1 cellular context compared by ENCODE assay signal in genomic region chr7:105520620-105521019, GRCh38.
A peak's percentile ranks its signal among the peaks of the same experiment; 100 is the strongest.
TF ChIP-seq lines count a peak whose summit lies in the region.

No MANE protein-coding gene starts in this region.

TF ChIP-seq in HepG2, 621 proteins besides CTCF, POLR2A, EP300 and RAD21:
- TF ChIP-seq ZNF770 (CRISPR knock-in tag; IDR thresholded peaks at IDR 0.05), result peak; percentile 92
- TF ChIP-seq ZNF460 (CRISPR knock-in tag; IDR thresholded peaks at IDR 0.05; ENCODE audit: borderline replicate concordance), result peak; percentile 39
- TF ChIP-seq ZMYM3 (CRISPR knock-in tag; IDR thresholded peaks at IDR 0.05), result peak; percentile 65
- peak; percentile 26; the same call in 1 of the 2 replicates for TF ChIP-seq POGZ (CRISPR knock-in tag; IDR thresholded peaks at IDR 0.05)
- peak; percentile 97 for TF ChIP-seq ZNF121 (CRISPR knock-in tag; IDR thresholded peaks at IDR 0.05)
- peak; percentile 72; the same call in 1 of the 2 replicates for TF ChIP-seq KDM1A (CRISPR knock-in tag; IDR thresholded peaks at IDR 0.05)
- TF ChIP-seq CEBPG (CRISPR knock-in tag; IDR thresholded peaks at IDR 0.05), result 0 out of 2 replicates have a peak, but pooled peaks have one; percentile 31
- TF ChIP-seq SALL1 (CRISPR knock-in tag; IDR thresholded peaks at IDR 0.05), result peak; percentile 50
